In the genomic region with DNA sequence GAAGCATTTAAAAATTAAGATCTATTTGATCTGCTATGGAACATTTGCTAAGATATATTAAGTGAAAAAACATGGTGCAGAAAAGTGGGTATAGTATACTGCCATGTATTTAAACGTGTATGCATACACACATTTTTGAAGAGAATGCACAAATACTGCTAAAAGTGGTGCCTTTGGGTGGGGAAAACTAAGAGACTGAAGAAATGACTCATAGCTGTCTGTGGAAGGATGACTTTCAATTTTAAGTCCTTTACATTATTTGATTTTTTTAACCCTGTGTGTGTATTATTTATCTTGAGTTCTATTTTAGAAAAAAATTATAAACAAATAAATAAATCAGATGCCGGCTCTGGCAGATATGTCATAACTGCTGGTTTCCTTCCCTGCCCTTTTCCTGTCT, we compare ENCODE assay signal across 24 cellular contexts.
DNase-seq lines count a peak whose midpoint lies in the region; ATAC-seq and TF ChIP-seq lines count a peak whose summit lies in the region.
"Had no signal": no experiment of that assay in that cellular context is flagged by ENCODE, and none has a peak within 500 bp of the region (broad histone marks: within the 10 kb centered on the region; RNA-seq: fewer than 3 reads in every experiment).

No MANE protein-coding gene starts in this region.

- H3K36me3 ChIP-seq in SK-N-SH (replicated peaks in 1 of 2; ENCODE audit: control insufficient read depth in 1 of 2, insufficient read depth in 2 of 2, low read length in 1 of 2) (no peaks in the 10 kb centered on the region), adipocyte (ENCODE audit: control insufficient read depth, insufficient read depth, low read length, severe bottlenecking) (no peaks in the 10 kb centered on the region)
- H3K36me3 ChIP-seq: BLaER1 had no signal

- no peaks in the 10 kb centered on the region for H3K79me2 ChIP-seq in SK-N-SH (ENCODE audit: insufficient read depth)

- POLR2A ChIA-PET in SK-N-SH (lab: Yijun Ruan, JAX), result no interaction called here

- ATAC-seq in SK-N-SH treated with all-trans-retinoic acid at 6 μM for 48 hours (no peak; the same call in 2 of the 3 replicates), GM21528 (IDR thresholded peaks at IDR 0.05; ENCODE audit: low FRiP score, unreplicated experiment) (no peak), HG03571 (IDR thresholded peaks at IDR 0.05; ENCODE audit: unreplicated experiment) (no peak)
- ATAC-seq: GM23338, PC-3, Right ventricle myocardium inferior had no signal

- H3K27ac Mint-ChIP-seq in activated naive CD4-positive, alpha-beta T cell treated with anti-CD3 and anti-CD28 coated beads, Interleukin-2, amount 10 ng/mL, durations not matched to agents 7 days and 5 days, result no peak overlapping the region
- H3K27ac Mint-ChIP-seq: CD4-positive, CD25-positive, alpha-beta regulatory T cell; GM23338; H9; HFFc6; IgD-negative memory B cell had no signal

- H3K9ac ChIP-seq in SK-N-SH (no peak overlapping the region), adipocyte (ENCODE audit: low read length) (no peak overlapping the region)
- H3K9ac ChIP-seq: BLaER1, KMS-11 had no signal

- no peak overlapping the region for H3K4me3 Mint-ChIP-seq in activated naive CD4-positive, alpha-beta T cell treated with anti-CD3 and anti-CD28 coated beads, Interleukin-2, amount 10 ng/mL, durations not matched to agents 7 days and 5 days
- H3K4me3 Mint-ChIP-seq: CD4-positive, CD25-positive, alpha-beta regulatory T cell; GM23338; H9; HFFc6; IgD-negative memory B cell had no signal

- no peak for TF ChIP-seq RAD21 in SK-N-SH (IDR thresholded peaks at IDR 0.05; ENCODE audit: low read length)

- peaks cover 5% of the 10 kb centered on the region for H3K27me3 Mint-ChIP-seq in activated naive CD4-positive, alpha-beta T cell treated with anti-CD3 and anti-CD28 coated beads, Interleukin-2, amount 10 ng/mL, durations not matched to agents 7 days and 5 days

- no peaks in the 10 kb centered on the region for H3K36me3 Mint-ChIP-seq in activated naive CD4-positive, alpha-beta T cell treated with anti-CD3 and anti-CD28 coated beads, Interleukin-2, amount 10 ng/mL, durations not matched to agents 7 days and 5 days
- H3K36me3 Mint-ChIP-seq: CD4-positive, CD25-positive, alpha-beta regulatory T cell had no signal

- H3K4me3 ChIP-seq in SK-N-SH (ENCODE audit: low read depth in 2 of 2, low read length in 1 of 2) (no peak overlapping the region), adipocyte (ENCODE audit: low read length) (no peak overlapping the region)
- H3K4me3 ChIP-seq: BLaER1, GM23338 had no signal

- H3K4me1 ChIP-seq in SK-N-SH (ENCODE audit: control insufficient read depth in 1 of 2, insufficient read depth in 2 of 2, low read depth in 1 of 2, low read length in 1 of 2) (no peaks in the 10 kb centered on the region; a peak in 1 of 4 replicates), adipocyte (ENCODE audit: control insufficient read depth, insufficient read depth, low read length) (peaks cover 25% of the 10 kb centered on the region)

- H3K9me3 Mint-ChIP-seq in activated naive CD4-positive, alpha-beta T cell treated with anti-CD3 and anti-CD28 coated beads, Interleukin-2, amount 10 ng/mL, durations not matched to agents 7 days and 5 days, result no peaks in the 10 kb centered on the region
- H3K9me3 Mint-ChIP-seq: GM23338, HFFc6, IgD-negative memory B cell had no signal

- TF ChIP-seq EP300 in SK-N-SH (IDR thresholded peaks at IDR 0.05; ENCODE audit: borderline replicate concordance in 1 of 2, low read depth in 1 of 2, low read length in 1 of 2), result no peak

- H3K4me1 Mint-ChIP-seq in activated naive CD4-positive, alpha-beta T cell treated with anti-CD3 and anti-CD28 coated beads, Interleukin-2, amount 10 ng/mL, durations not matched to agents 7 days and 5 days, result no peaks in the 10 kb centered on the region
- H3K4me1 Mint-ChIP-seq: CD4-positive, CD25-positive, alpha-beta regulatory T cell had no signal

- DNase-seq in SK-N-SH (no peak), adipocyte (ENCODE audit: low read depth) (peak; percentile 56), fibroblast of peridontal ligament (ENCODE audit: extremely low read depth) (peak; percentile 51), SHP77 treated with DMSO at 0.1 percent for 48 hours (lab: John Stamatoyannopoulos, UW) (no peak)
- no peak for DNase-seq in activated naive CD4-positive, alpha-beta T cell treated with anti-CD3 and anti-CD28 coated beads, Interleukin-2, amount 10 ng/mL, durations not matched to agents 7 days and 5 days
- DNase-seq: CD4-positive, CD25-positive, alpha-beta regulatory T cell; H9; HFFc6; MM.1S; NCI-H2029; NCI-H446; NCI-H526; NCI-H82; NK-92 treated with Interleukin-12 subunit alpha and Interleukin-12 subunit beta, amount 100 ng/mL, for 24 hours; PC-3 had no signal

- 53% methylated on average over 2 of the region's 2 CpGs for WGBS in SK-N-SH (ENCODE audit: low lambda C conversion rate)

- 0 out of 2 replicates have a peak overlapping the region, but pooled peaks have one; percentile 51 for H2AFZ ChIP-seq in SK-N-SH (ENCODE audit: low read depth)

- CTCF ChIA-PET in SK-N-SH (lab: Yijun Ruan, JAX), result interaction anchor here (1.4 kb wide), 1 partner anchor 18 kb away, joined by 3 read pairs; no protein-coding TSS in a partner anchor
- CTCF ChIA-PET in activated naive CD4-positive, alpha-beta T cell treated with anti-CD3 and anti-CD28 coated beads, Interleukin-2, amount 10 ng/mL, durations not matched to agents 7 days and 5 days (lab: Charles Lee), result no interaction called here

- no peaks in the 10 kb centered on the region for H3K9me3 ChIP-seq in SK-N-SH
- peaks cover 9% of the 10 kb centered on the region for H3K9me3 ChIP-seq in adipocyte (ENCODE audit: control insufficient read depth, low read length)
- H3K9me3 ChIP-seq: BLaER1 had no signal

- no peak for TF ChIP-seq CTCF in SK-N-SH (IDR thresholded peaks at IDR 0.05)

- no peaks in the 10 kb centered on the region for H3K9me2 ChIP-seq in SK-N-SH

- H3K27me3 ChIP-seq in SK-N-SH (ENCODE audit: insufficient read depth) (no peaks in the 10 kb centered on the region), adipocyte (replicated peaks; ENCODE audit: control insufficient read depth, insufficient read depth, low read length) (no peaks in the 10 kb centered on the region)
- H3K27me3 ChIP-seq: BLaER1 had no signal

- H3K4me2 ChIP-seq in SK-N-SH, result no peak overlapping the region
- H3K4me2 ChIP-seq: BLaER1, GM23338, KMS-11 had no signal

- no peaks in the 10 kb centered on the region for H3F3A ChIP-seq in SK-N-SH (replicated peaks; ENCODE audit: insufficient read depth)

- no peak overlapping the region for H3K27ac ChIP-seq in SK-N-SH (ENCODE audit: low read depth in 2 of 2, low read length in 1 of 2)
- H3K27ac ChIP-seq: 22Rv1, BLaER1, KMS-11 had no signal

- no peaks in the 10 kb centered on the region for H4K20me1 ChIP-seq in SK-N-SH (ENCODE audit: insufficient read depth)
- H4K20me1 ChIP-seq: BLaER1 had no signal

TF ChIP-seq in SK-N-SH, 30 proteins besides CTCF, POLR2A, EP300 and RAD21 (continues in another document):
- TF ChIP-seq RFX5 (IDR thresholded peaks at IDR 0.05; ENCODE audit: low read length), result no peak
- no peak for TF ChIP-seq FOXJ3 (CRISPR knock-in tag; IDR thresholded peaks at IDR 0.05)
- no peak for TF ChIP-seq ELF1 (IDR thresholded peaks at IDR 0.05)
- TF ChIP-seq YY1 (IDR thresholded peaks at IDR 0.05; ENCODE audit: low read depth), result no peak
- TF ChIP-seq, protein P1, sequence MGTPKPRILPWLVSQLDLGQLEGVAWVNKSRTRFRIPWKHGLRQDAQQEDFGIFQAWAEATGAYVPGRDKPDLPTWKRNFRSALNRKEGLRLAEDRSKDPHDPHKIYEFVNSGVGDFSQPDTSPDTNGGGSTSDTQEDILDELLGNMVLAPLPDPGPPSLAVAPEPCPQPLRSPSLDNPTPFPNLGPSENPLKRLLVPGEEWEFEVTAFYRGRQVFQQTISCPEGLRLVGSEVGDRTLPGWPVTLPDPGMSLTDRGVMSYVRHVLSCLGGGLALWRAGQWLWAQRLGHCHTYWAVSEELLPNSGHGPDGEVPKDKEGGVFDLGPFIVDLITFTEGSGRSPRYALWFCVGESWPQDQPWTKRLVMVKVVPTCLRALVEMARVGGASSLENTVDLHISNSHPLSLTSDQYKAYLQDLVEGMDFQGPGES (IDR thresholded peaks at IDR 0.05; ENCODE audit: low read depth, low read length), result no peak
- TF ChIP-seq POLR2AphosphoS5 (IDR thresholded peaks at IDR 0.05; ENCODE audit: low read depth, low read length), result no peak
- TF ChIP-seq EZH2phosphoT487 (IDR thresholded peaks at IDR 0.05; ENCODE audit: borderline replicate concordance, low read depth), result no peak
- TF ChIP-seq SIN3A (IDR thresholded peaks at IDR 0.05; ENCODE audit: borderline replicate concordance, low read depth, low read length), result no peak
- no peak for TF ChIP-seq FOSL2 (IDR thresholded peaks at IDR 0.05; ENCODE audit: borderline replicate concordance, low read depth)

TF ChIP-seq in SK-N-SH treated with all-trans-retinoic acid at 6 μM for 48 hours, 23 proteins besides CTCF, POLR2A, EP300 and RAD21 (continues in another document):
- TF ChIP-seq ZNF70 (CRISPR knock-in tag; IDR thresholded peaks at IDR 0.05) (no peak), OSR1 (CRISPR knock-in tag; IDR thresholded peaks at IDR 0.05) (no peak), CSDC2 (CRISPR knock-in tag; IDR thresholded peaks at IDR 0.05) (no peak), ESRRG (CRISPR knock-in tag; IDR thresholded peaks at IDR 0.05) (no peak), RARB (CRISPR knock-in tag; IDR thresholded peaks at IDR 0.05) (no peak), ISL1 (CRISPR knock-in tag; IDR thresholded peaks at IDR 0.05) (no peak), ZFP3 (CRISPR knock-in tag; IDR thresholded peaks at IDR 0.05) (no peak), ARNTL (CRISPR knock-in tag; IDR thresholded peaks at IDR 0.05; ENCODE audit: borderline replicate concordance, low read depth) (no peak)
- TF ChIP-seq, protein P2, sequence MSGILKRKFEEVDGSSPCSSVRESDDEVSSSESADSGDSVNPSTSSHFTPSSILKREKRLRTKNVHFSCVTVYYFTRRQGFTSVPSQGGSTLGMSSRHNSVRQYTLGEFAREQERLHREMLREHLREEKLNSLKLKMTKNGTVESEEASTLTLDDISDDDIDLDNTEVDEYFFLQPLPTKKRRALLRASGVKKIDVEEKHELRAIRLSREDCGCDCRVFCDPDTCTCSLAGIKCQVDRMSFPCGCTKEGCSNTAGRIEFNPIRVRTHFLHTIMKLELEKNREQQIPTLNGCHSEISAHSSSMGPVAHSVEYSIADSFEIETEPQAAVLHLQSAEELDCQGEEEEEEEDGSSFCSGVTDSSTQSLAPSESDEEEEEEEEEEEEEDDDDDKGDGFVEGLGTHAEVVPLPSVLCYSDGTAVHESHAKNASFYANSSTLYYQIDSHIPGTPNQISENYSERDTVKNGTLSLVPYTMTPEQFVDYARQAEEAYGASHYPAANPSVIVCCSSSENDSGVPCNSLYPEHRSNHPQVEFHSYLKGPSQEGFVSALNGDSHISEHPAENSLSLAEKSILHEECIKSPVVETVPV (CRISPR knock-in tag; IDR thresholded peaks at IDR 0.05), result no peak

Comparison
In these comparisons a context has a peak if more than half of its experiments do, and no peak if none do; other contexts are left out.
1. DNase-seq: peak in adipocyte (single experiment) and fibroblast of peridontal ligament (single experiment); none in SK-N-SH (single experiment), activated naive CD4-positive, alpha-beta T cell treated with anti-CD3 and anti-CD28 coated beads, Interleukin-2, amount 10 ng/mL, durations not matched to agents 7 days and 5 days (single experiment) and SHP77 treated with DMSO at 0.1 percent for 48 hours (single experiment).